Comparison of ENCODE assay signal across 10 cellular contexts in genomic region chr9:114395196-114395595, GRCh38. TPM values are rescaled to one million over a fixed set of nuclear protein-coding genes. Genes with fewer than 3 reads are reported as not detected.
DNase-seq lines count a peak whose midpoint lies in the region; ATAC-seq and TF ChIP-seq lines count a peak whose summit lies in the region.
"Had no signal": no experiment of that assay in that cellular context is flagged by ENCODE, and none has a peak within 500 bp of the region (broad histone marks: within the 10 kb centered on the region; RNA-seq: fewer than 3 reads in every experiment).

No MANE protein-coding gene starts in this region.

- H3K36me3 ChIP-seq in SU-DHL-6 (ENCODE audit: low read length) (no peaks in the 10 kb centered on the region), esophagus squamous epithelium (no peaks in the 10 kb centered on the region), HAP-1 (replicated peaks) (no peaks in the 10 kb centered on the region)

- peaks cover 47% of the 10 kb centered on the region for H3F3A ChIP-seq in SU-DHL-6 (ENCODE audit: insufficient read depth)

- no peaks in the 10 kb centered on the region for H3K9me3 Mint-ChIP-seq in stimulated activated effector memory CD8-positive, alpha-beta T cell treated with anti-CD3 and anti-CD28 coated beads, Interleukin-12 subunit alpha, Interleukin-12 subunit beta, amount 100 ng/mL, for 72 hours

- DNase-seq in NCI-H82 (lab: John Stamatoyannopoulos, UW): peak; percentile 31
- no peak for DNase-seq in NCI-H82 treated with DMSO at 0.1 percent for 48 hours (lab: John Stamatoyannopoulos, UW; ENCODE audit: unreplicated experiment)
- no peak for DNase-seq in esophagus squamous epithelium (lab: John Stamatoyannopoulos, UW)
- no peak for DNase-seq in stimulated activated effector memory CD8-positive, alpha-beta T cell treated with anti-CD3 and anti-CD28 coated beads, Interleukin-12 subunit alpha, Interleukin-12 subunit beta, amount 100 ng/mL, for 72 hours (ENCODE audit: low spot score in 2 of 2)
- no peak for DNase-seq in HAP-1 (ENCODE audit: low spot score in 2 of 2)
- DNase-seq: mammary epithelial cell; stimulated activated CD4-positive, alpha-beta T cell treated with anti-CD3 and anti-CD28 coated beads, Interleukin-15, amount 100 ng/mL, for 24 hours had no signal

- ATAC-seq in stimulated activated effector memory CD8-positive, alpha-beta T cell treated with anti-CD3 and anti-CD28 coated beads, Interleukin-12 subunit alpha, Interleukin-12 subunit beta, amount 100 ng/mL, for 72 hours: no peak
- ATAC-seq in GM19035 (IDR thresholded peaks at IDR 0.05; ENCODE audit: unreplicated experiment) (no peak), GM19397 (IDR thresholded peaks at IDR 0.05; ENCODE audit: unreplicated experiment) (no peak)

- H2AFZ ChIP-seq in SU-DHL-6 (ENCODE audit: low read depth, low read length, severe bottlenecking): no peak overlapping the region

- intact Hi-C loops in esophagus squamous epithelium (cut with DNase I): no loop called here

- peak overlapping the region; percentile 64 for H3K27ac ChIP-seq in SU-DHL-6 (ENCODE audit: low read depth, low read length)
- H3K27ac ChIP-seq in esophagus squamous epithelium: peak overlapping the region in 3 of 4 donors; percentile 59 to 76 (median 74)

- H3K4me2 ChIP-seq in SU-DHL-6 (ENCODE audit: low read depth, low read length, poor library complexity, severe bottlenecking): peak overlapping the region; percentile 21

- H3K4me1 Mint-ChIP-seq in stimulated activated effector memory CD8-positive, alpha-beta T cell treated with anti-CD3 and anti-CD28 coated beads, Interleukin-12 subunit alpha, Interleukin-12 subunit beta, amount 100 ng/mL, for 72 hours: peaks cover 61% of the 10 kb centered on the region

- TF ChIP-seq CTCF in SU-DHL-6 (IDR thresholded peaks at IDR 0.05; ENCODE audit: insufficient read depth, low read length, poor library complexity, severe bottlenecking) (no peak), esophagus squamous epithelium (IDR thresholded peaks at IDR 0.05) (no peak)

- no peaks in the 10 kb centered on the region for H3K9me3 ChIP-seq in SU-DHL-6 (ENCODE audit: insufficient read depth, low read length)
- no peaks in the 10 kb centered on the region for H3K9me3 ChIP-seq in esophagus squamous epithelium
- H3K9me3 ChIP-seq in HAP-1: no peaks in the 10 kb centered on the region

- 50 to 53% methylated on average over 5 to 6 of the region's 6 CpGs for WGBS in esophagus squamous epithelium, 2 donors

- H3K27me3 ChIP-seq in SU-DHL-6 (ENCODE audit: low read length) (no peaks in the 10 kb centered on the region), esophagus squamous epithelium (no peaks in the 10 kb centered on the region), HAP-1 (ENCODE audit: low read depth) (no peaks in the 10 kb centered on the region)

- H3K4me1 ChIP-seq in esophagus squamous epithelium (peaks cover 13 to 96% (median 48%) of the 10 kb centered on the region in 3 donors), HAP-1 (peaks cover 6% of the 10 kb centered on the region)

- H3K9me2 ChIP-seq in SU-DHL-6 (replicated peaks; ENCODE audit: insufficient read depth, low read length): no peaks in the 10 kb centered on the region

- in situ Hi-C loops in HAP-1 (cut with MboI; ENCODE audit: low sequenced_read_pairs): no loop called here

- no peak for TF ChIP-seq POLR2A in esophagus squamous epithelium (IDR thresholded peaks at IDR 0.05)

- H3K36me3 Mint-ChIP-seq in stimulated activated effector memory CD8-positive, alpha-beta T cell treated with anti-CD3 and anti-CD28 coated beads, Interleukin-12 subunit alpha, Interleukin-12 subunit beta, amount 100 ng/mL, for 72 hours: peaks cover 72% of the 10 kb centered on the region

- peak overlapping the region; percentile 77 for H3K27ac Mint-ChIP-seq in stimulated activated effector memory CD8-positive, alpha-beta T cell treated with anti-CD3 and anti-CD28 coated beads, Interleukin-12 subunit alpha, Interleukin-12 subunit beta, amount 100 ng/mL, for 72 hours

- H3K9ac ChIP-seq in SU-DHL-6 (ENCODE audit: low read length): 0 out of 2 replicates have a peak overlapping the region, but pooled peaks have one; percentile 3

- H3K79me2 ChIP-seq in SU-DHL-6 (ENCODE audit: insufficient read depth, low read length): peaks cover 20% of the 10 kb centered on the region

- H3K4me3 ChIP-seq in SU-DHL-6 (ENCODE audit: insufficient read depth, low read length, poor library complexity, severe bottlenecking) (no peak overlapping the region), esophagus squamous epithelium (peak overlapping the region in 1 of 4 donors; percentile 7), HAP-1 (no peak overlapping the region)

- H3K4me3 Mint-ChIP-seq in stimulated activated effector memory CD8-positive, alpha-beta T cell treated with anti-CD3 and anti-CD28 coated beads, Interleukin-12 subunit alpha, Interleukin-12 subunit beta, amount 100 ng/mL, for 72 hours: peak overlapping the region; percentile 25

- no peaks in the 10 kb centered on the region for H4K20me1 ChIP-seq in SU-DHL-6 (ENCODE audit: low read depth, low read length)

RNA-seq across cellular contexts. Expression of gene AKNA, which starts 7.4 kb away (rescaled TPM):
- total RNA-seq in esophagus squamous epithelium: 10 to 100 TPM in 1 of 4 donors, 1 to 10 TPM in 3; 6.1 to 25.0 (median 7.6) TPM
